ENCODE assay signal across 1 cellular context in genomic region chr5:149118463-149118862, GRCh38.
TF ChIP-seq lines count a peak whose summit lies in the region.

No MANE protein-coding gene starts in this region.

TF ChIP-seq in IMR-90, 13 proteins besides CTCF, POLR2A, EP300 and RAD21 (continued from another document):
- TF ChIP-seq CHD1 (IDR thresholded peaks at IDR 0.05; ENCODE audit: low read depth, low read length) (no peak), BHLHE40 (IDR thresholded peaks at IDR 0.05; ENCODE audit: low read depth, low read length) (no peak), SMC3 (IDR thresholded peaks at IDR 0.05; ENCODE audit: low read depth, low read length) (no peak), FOS (IDR thresholded peaks at IDR 0.05; ENCODE audit: low read depth, low read length) (no peak), NFE2L2 (IDR thresholded peaks at IDR 0.05; ENCODE audit: low read depth, low read length) (no peak)
TF ChIP-seq in IMR-90: peak in this region for 0.
